Comparison of ENCODE assay signal across 8 cellular contexts in genomic region chr4:145937021-145937861, GRCh38. TPM values are rescaled to one million over a fixed set of nuclear protein-coding genes. Genes with fewer than 3 reads are reported as not detected.
DNase-seq lines count a peak whose midpoint lies in the region; ATAC-seq, FAIRE-seq and TF ChIP-seq lines count a peak whose summit lies in the region.

No MANE protein-coding gene starts in this region.

- H3K27me3 Mint-ChIP-seq in immature natural killer cell (ENCODE audit: low read depth in 3 of 3): peaks cover 21 to 29% (median 21%) of the 10 kb centered on the region in 3 donors

- H3K9me3 ChIP-seq in KOPT-K1 (ENCODE audit: insufficient read depth, low read length, poor library complexity, severe bottlenecking) (no peaks in the 10 kb centered on the region), WERI-Rb-1 (ENCODE audit: severe bottlenecking) (no peaks in the 10 kb centered on the region)

- no peaks in the 10 kb centered on the region for H3K36me3 Mint-ChIP-seq in immature natural killer cell

- H3K4me3 ChIP-seq in WERI-Rb-1 (ENCODE audit: low read depth, low read length) (peak overlapping the region; percentile 97), bronchial epithelial cell (ENCODE audit: low read depth, low read length) (peak overlapping the region; percentile 78), skin epidermis (peak overlapping the region; percentile 37 to 86 (median 66))

- no peaks in the 10 kb centered on the region for H3K27me3 ChIP-seq in WERI-Rb-1 (ENCODE audit: insufficient read depth, low read depth, severe bottlenecking)
- H3K27me3 ChIP-seq in bronchial epithelial cell (ENCODE audit: control insufficient read depth, insufficient read depth, low read length): no peaks in the 10 kb centered on the region

- TF ChIP-seq CTCF in WERI-Rb-1 (IDR thresholded peaks at IDR 0.05; ENCODE audit: low read depth, low read length): no peak
- TF ChIP-seq CTCF in bronchial epithelial cell (IDR thresholded peaks at IDR 0.05; ENCODE audit: insufficient read depth, low read length, severe bottlenecking): no peak

- peak; percentile 53 for FAIRE-seq in GM19239 (lab: Jason Lieb, UNC)
- FAIRE-seq in bronchial epithelial cell (lab: Jason Lieb, UNC): no peak

- H3K27ac ChIP-seq in KOPT-K1 (ENCODE audit: low read depth, low read length, poor library complexity, severe bottlenecking) (peak overlapping the region; percentile 64), WERI-Rb-1 (peak overlapping the region; percentile 96), skin epidermis (peak overlapping the region; percentile 34 to 95 (median 91))

- ATAC-seq in GM21526 (IDR thresholded peaks at IDR 0.05; ENCODE audit: low FRiP score, unreplicated experiment): no peak

- DNase-seq in AG20443 (ENCODE audit: low spot score) (peak; percentile 72), GM19239 (ENCODE audit: insufficient read length, low spot score) (peak; percentile 41), WERI-Rb-1 (peak; percentile 88), bronchial epithelial cell (ENCODE audit: low read depth) (no peak), immature natural killer cell (peak; percentile 59 to 61 (median 60))

- H3K4me3 Mint-ChIP-seq in immature natural killer cell: peak overlapping the region; percentile 90 to 99 (median 95)

- H3K27ac Mint-ChIP-seq in immature natural killer cell: peak overlapping the region; percentile 29 to 98 (median 64)

- no peaks in the 10 kb centered on the region for H3K9me3 Mint-ChIP-seq in immature natural killer cell

- H3K36me3 ChIP-seq in KOPT-K1 (ENCODE audit: insufficient read depth, low read length) (no peaks in the 10 kb centered on the region), WERI-Rb-1 (no peaks in the 10 kb centered on the region), bronchial epithelial cell (ENCODE audit: control insufficient read depth, insufficient read depth, low read length) (no peaks in the 10 kb centered on the region)

- peaks cover 22 to 43% of the 10 kb centered on the region in 2 donors for H3K4me1 Mint-ChIP-seq in immature natural killer cell

RNA-seq across cellular contexts. Expression of gene ZNF827, which starts 1.4 kb away (rescaled TPM):
- 2.1 and 3.5 TPM in 2 replicates for total RNA-seq in bronchial epithelial cell
- 1 to 10 TPM; 1.5 to 4.6 (median 1.7) TPM for polyA plus RNA-seq in immature natural killer cell
